ENCODE assay signal across 9 cellular contexts in genomic region chr22:20414450-20414849, GRCh38.
"Had no signal": no experiment of that assay in that cellular context is flagged by ENCODE, and none has a peak within 500 bp of the region (broad histone marks: within the 10 kb centered on the region; RNA-seq: fewer than 3 reads in every experiment).

No MANE protein-coding gene starts in this region.

- H2AFZ ChIP-seq: GM23248 had no signal

- H3K9me3 ChIP-seq: HAP-1 had no signal

- H3K36me3 ChIP-seq: HAP-1 had no signal

- H3K4me3 ChIP-seq: GM23248, HAP-1 had no signal

- ATAC-seq: HCT116, HepG2 had no signal

- DNase-seq: GM23248, GOT3, H7, HFFc6, KG1 had no signal

- FAIRE-seq: HepG2 had no signal

- H3K27ac ChIP-seq: GM23248, HL-60 had no signal

- H3K9ac ChIP-seq: GM23248 had no signal
